Comparison of ENCODE assay signal across 1 cellular context in genomic region chr12:57156701-57157403, GRCh38.
TF ChIP-seq lines count a peak whose summit lies in the region.

No MANE protein-coding gene starts in this region.

TF ChIP-seq in SK-N-SH, 30 proteins besides CTCF, POLR2A, EP300 and RAD21:
- no peak for TF ChIP-seq REST (IDR thresholded peaks at IDR 0.05; ENCODE audit: low read depth, low read length)
- no peak for TF ChIP-seq PBX3 (IDR thresholded peaks at IDR 0.05)
- no peak for TF ChIP-seq YY1 (IDR thresholded peaks at IDR 0.05; ENCODE audit: low read depth)
